Comparison of ENCODE assay signal across 18 cellular contexts in genomic region chr4:7063362-7063761, GRCh38.
"Had no signal": no experiment of that assay in that cellular context is flagged by ENCODE, and none has a peak within 500 bp of the region (broad histone marks: within the 10 kb centered on the region; RNA-seq: fewer than 3 reads in every experiment).

No MANE protein-coding gene starts in this region.

- H3K27ac ChIP-seq: epithelial cell of prostate, heart right ventricle, left lung, psoas muscle, right lobe of liver had no signal

- H3K4me3 Mint-ChIP-seq: dendritic cell treated with granulocyte-macrophage colony-stimulating factor and Interleukin-4, amounts not matched to agents 40 ng/mL and 50 ng/mL, for 4 days; effector memory CD8-positive, alpha-beta T cell; memory B cell; T-helper 2 cell treated with Interferon-gamma antibody and Interleukin-4, amounts not matched to agents 5 μg/mL and 100 μg/mL, for 36 hours had no signal

- ATAC-seq: effector memory CD8-positive, alpha-beta T cell; gastrocnemius medialis; heart right ventricle; left lung; psoas muscle; right lobe of liver had no signal

- H3K4me3 ChIP-seq: gastrocnemius medialis, heart right ventricle, left lung, psoas muscle, right lobe of liver had no signal

- H3K27ac Mint-ChIP-seq: dendritic cell treated with granulocyte-macrophage colony-stimulating factor and Interleukin-4, amounts not matched to agents 40 ng/mL and 50 ng/mL, for 4 days; memory B cell; nephron had no signal

- H3K9me3 Mint-ChIP-seq: dendritic cell treated with granulocyte-macrophage colony-stimulating factor and Interleukin-4, amounts not matched to agents 40 ng/mL and 50 ng/mL, for 4 days; effector memory CD8-positive, alpha-beta T cell; memory B cell; nephron; T-helper 2 cell treated with Interferon-gamma antibody and Interleukin-4, amounts not matched to agents 5 μg/mL and 100 μg/mL, for 36 hours had no signal

- H3K27me3 Mint-ChIP-seq: dendritic cell treated with granulocyte-macrophage colony-stimulating factor and Interleukin-4, amounts not matched to agents 40 ng/mL and 50 ng/mL, for 4 days; effector memory CD8-positive, alpha-beta T cell; memory B cell had no signal

- H3K9me3 ChIP-seq: gastrocnemius medialis, heart right ventricle, left lung, psoas muscle, right lobe of liver had no signal

- DNase-seq: activated CD8-positive, alpha-beta memory T cell treated with anti-CD3 and anti-CD28 coated beads for 24 hours; activated naive CD4-positive, alpha-beta T cell treated with anti-CD3 and anti-CD28 coated beads, Interleukin-2, amount 50 U/mL, for 16 hours; activated T-cell treated with anti-CD3 and anti-CD28 coated beads, Interleukin-2, amount 50 U/mL, for 1 hour; anterior cingulate cortex; cerebellar nuclear complex; effector memory CD8-positive, alpha-beta T cell; gastrocnemius medialis; heart right ventricle; left lung; psoas muscle; right lobe of liver; stimulated activated CD4-positive, alpha-beta T cell treated with anti-CD3 and anti-CD28 coated beads, Interleukin-2, amount 100 ng/mL, for 24 hours; stimulated activated naive CD4-positive, alpha-beta T cell treated with Interleukin-2 at 50 U/mL for 16 hours had no signal

- H3K27me3 ChIP-seq: gastrocnemius medialis, heart right ventricle, left lung, right lobe of liver had no signal
